8 cellular contexts compared by ENCODE assay signal in genomic region chr6:125154184-125155135, GRCh38. TPM values are rescaled to one million over a fixed set of nuclear protein-coding genes. Genes with fewer than 3 reads are reported as not detected.
DNase-seq lines count a peak whose midpoint lies in the region; ATAC-seq and TF ChIP-seq lines count a peak whose summit lies in the region.

No MANE protein-coding gene starts in this region.

- H2BK5ac ChIP-seq in H9 (ENCODE audit: insufficient read length, low read length): no peak overlapping the region

- no peak overlapping the region for H2BK20ac ChIP-seq in H9 (ENCODE audit: low read depth, low read length, poor library complexity, severe bottlenecking)

- H3K4me1 Mint-ChIP-seq in H9: peaks cover 12 to 21% of the 10 kb centered on the region in 2 experiments
- H3K4me1 Mint-ChIP-seq in memory B cell: peaks cover 4% of the 10 kb centered on the region

- H4K8ac ChIP-seq in H9 (replicated peaks; ENCODE audit: insufficient read length, low read depth, low read length): no peak overlapping the region

- H3K27me3 Mint-ChIP-seq in H9 (ENCODE audit: low read depth): peaks cover 54% of the 10 kb centered on the region
- peaks cover 11% of the 10 kb centered on the region for H3K27me3 Mint-ChIP-seq in memory B cell

- H3K9me3 ChIP-seq in BLaER1 (peaks cover 18% of the 10 kb centered on the region), H9 (ENCODE audit: control insufficient read depth, low read depth, low read length) (no peaks in the 10 kb centered on the region)

- H4K20me1 ChIP-seq in BLaER1 (no peaks in the 10 kb centered on the region), H9 (ENCODE audit: control insufficient read depth, insufficient read depth, insufficient read length) (no peaks in the 10 kb centered on the region)

- peak; percentile 39 for ATAC-seq in SK-N-SH treated with all-trans-retinoic acid at 6 μM for 48 hours
- peak; percentile 49 for ATAC-seq in memory B cell (ENCODE audit: low read depth)
- no peak for ATAC-seq in HG03565 (IDR thresholded peaks at IDR 0.05; ENCODE audit: unreplicated experiment)

- no peak overlapping the region for H4K5ac ChIP-seq in H9 (ENCODE audit: insufficient read length, low read depth, low read length)

- no peaks in the 10 kb centered on the region for H3K79me1 ChIP-seq in H9 (ENCODE audit: insufficient read depth, low read depth, low read length, poor library complexity, severe bottlenecking)

- DNase-seq in H9: peak; percentile 49
- DNase-seq in dorsolateral prefrontal cortex: peak in 2 of 10 donors; percentile 40 to 43
- DNase-seq in memory B cell (ENCODE audit: low spot score in 2 of 2): no peak
- no peak for DNase-seq in activated gamma-delta T cell treated with Interleukin-2 at 50 U/mL for 16 hours

- WGBS in H9 (ENCODE audit: extremely low coverage, insufficient read length, low lambda C conversion rate): no CpG with 5 or more reads among the region's 64 CpGs

- no peak overlapping the region for H3K56ac ChIP-seq in H9 (ENCODE audit: insufficient read length, low read depth, low read length)

- no peak overlapping the region for H3K9ac ChIP-seq in BLaER1
- H3K9ac ChIP-seq in H9 (ENCODE audit: extremely low read depth, insufficient read length, low read length): peak overlapping the region; percentile 60

- no peak overlapping the region for H2BK120ac ChIP-seq in H9 (ENCODE audit: low read depth, low read length, poor library complexity, severe bottlenecking)

- H3K27ac Mint-ChIP-seq in H9 (peak overlapping the region in 1 of 3 experiments; percentile 73; a peak in 2 of 7 replicates), memory B cell (no peak overlapping the region)

- H3T11ph ChIP-seq in H9 (ENCODE audit: low read length): no peak overlapping the region

- no peak overlapping the region for H2BK12ac ChIP-seq in H9 (ENCODE audit: insufficient read length, low read depth, low read length)

- H2AFZ ChIP-seq in H9 (ENCODE audit: low read length): no peak overlapping the region

- H2AK5ac ChIP-seq in H9 (ENCODE audit: insufficient read length, low read length): no peak overlapping the region

- no peak overlapping the region for H3K23ac ChIP-seq in H9 (ENCODE audit: insufficient read length, low read depth, low read length)

- H3K4ac ChIP-seq in H9 (ENCODE audit: low read depth, low read length): no peak overlapping the region

- intact Hi-C loops in dorsolateral prefrontal cortex (cut with DNase I): loop anchor here (5.0 to 10.0 kb wide), 3 partner anchors 148 to 610 kb away; partner anchors contain the start of gene HDDC2 (in 2 of the 2)

- H2BK15ac ChIP-seq in H9 (ENCODE audit: low read depth, low read length): no peak overlapping the region

- peaks cover 7% of the 10 kb centered on the region for H3K23me2 ChIP-seq in H9 (ENCODE audit: insufficient read length, low read depth, low read length, poor library complexity, severe bottlenecking)

- H3K4me2 ChIP-seq in BLaER1 (peak overlapping the region; percentile 52), H9 (ENCODE audit: insufficient read depth, insufficient read length, low read length) (peak overlapping the region; percentile 99)

- H3K27ac ChIP-seq in BLaER1 (no peak overlapping the region), H9 (ENCODE audit: insufficient read length, low read depth, low read length) (no peak overlapping the region), dorsolateral prefrontal cortex (peak overlapping the region in 56 of 59 donors; percentile 13 to 91 (median 78)), temporal lobe (ENCODE audit: low read depth, low read length) (peak overlapping the region; percentile 10)

- H4K91ac ChIP-seq in H9 (ENCODE audit: insufficient read length, low read depth, low read length): no peak overlapping the region

- 0 out of 2 replicates have a peak, but pooled peaks cover 6% of the 10 kb centered on the region for H3K4me1 ChIP-seq in BLaER1
- no peaks in the 10 kb centered on the region for H3K4me1 ChIP-seq in H9 (ENCODE audit: insufficient read depth, low read length)

- H3K4me3 ChIP-seq in BLaER1: peak overlapping the region; percentile 54; the same call in 1 of the 2 replicates
- peak overlapping the region; percentile 53 to 88 (median 73) for H3K4me3 ChIP-seq in dorsolateral prefrontal cortex

- no peaks in the 10 kb centered on the region for H3K36me3 ChIP-seq in BLaER1

- no peaks in the 10 kb centered on the region for H3K36me3 Mint-ChIP-seq in H9 (ENCODE audit: insufficient read depth in 1 of 3, low read depth in 3 of 3)
- no peaks in the 10 kb centered on the region for H3K36me3 Mint-ChIP-seq in memory B cell

- peak overlapping the region; percentile 78 to 93 for H3K4me3 Mint-ChIP-seq in H9
- H3K4me3 Mint-ChIP-seq in memory B cell: peak overlapping the region; percentile 66

- H3K14ac ChIP-seq in H9 (ENCODE audit: insufficient read depth, low read length): peak overlapping the region; percentile 45; the same call in 1 of the 2 replicates

- H3K79me2 ChIP-seq in H9 (ENCODE audit: insufficient read depth, low read length): no peaks in the 10 kb centered on the region

- H3K27me3 ChIP-seq in BLaER1: peaks cover 18% of the 10 kb centered on the region
- no peaks in the 10 kb centered on the region; the same call in 1 of the 2 replicates for H3K27me3 ChIP-seq in H9 (ENCODE audit: insufficient read depth, low read length)
- H3K27me3 ChIP-seq in dorsolateral prefrontal cortex: no peaks in the 10 kb centered on the region

- TF ChIP-seq CTCF in H9 (conservative IDR thresholded peaks at IDR 0.05): peak; percentile 65
- TF ChIP-seq CTCF in dorsolateral prefrontal cortex (IDR thresholded peaks at IDR 0.05 in 54 of 56, conservative IDR thresholded peaks at IDR 0.05 in 2 of 56; ENCODE audit: low read depth in 1 of 56, partially characterized antibody in 56 of 56): peak in 21 of 56 donors; percentile 5 to 48 (median 26)

- H3K9me3 Mint-ChIP-seq in H9 (no peaks in the 10 kb centered on the region), memory B cell (peaks cover 4% of the 10 kb centered on the region)

- no peak overlapping the region for H3K18ac ChIP-seq in H9 (ENCODE audit: insufficient read length, low read depth, low read length)

TF ChIP-seq in SK-N-SH treated with all-trans-retinoic acid at 6 μM for 48 hours, 23 proteins besides CTCF, POLR2A, EP300 and RAD21 (continues in another document):
- TF ChIP-seq CREB5 (CRISPR knock-in tag; IDR thresholded peaks at IDR 0.05; ENCODE audit: low read depth) (no peak), TOX (CRISPR knock-in tag; IDR thresholded peaks at IDR 0.05; ENCODE audit: borderline replicate concordance) (no peak), ZNF70 (CRISPR knock-in tag; IDR thresholded peaks at IDR 0.05) (no peak), PPARA (CRISPR knock-in tag; IDR thresholded peaks at IDR 0.05; ENCODE audit: borderline replicate concordance) (no peak), OSR1 (CRISPR knock-in tag; IDR thresholded peaks at IDR 0.05) (no peak), ARNTL (CRISPR knock-in tag; IDR thresholded peaks at IDR 0.05; ENCODE audit: borderline replicate concordance, low read depth) (no peak), ZC3H10 (CRISPR knock-in tag; IDR thresholded peaks at IDR 0.05) (no peak), CSRNP3 (CRISPR knock-in tag; IDR thresholded peaks at IDR 0.05) (no peak), RARB (CRISPR knock-in tag; IDR thresholded peaks at IDR 0.05) (no peak), TCF4 (CRISPR knock-in tag; IDR thresholded peaks at IDR 0.05; ENCODE audit: borderline replicate concordance) (no peak)

RNA-seq across cellular contexts. Expression of gene TPD52L1, which starts 0.9 kb away (rescaled TPM):
- total RNA-seq in H9 (2021) (6.6 and 6.9 TPM in 2 replicates), dorsolateral prefrontal cortex (100 to 1,000 TPM in 53 of 120 experiments, 10 to 100 TPM in 67; 42.2 to 338 (median 95.8) TPM), temporal lobe (3.4 TPM)

Comparison
In these comparisons a context has a peak if more than half of its experiments do, and no peak if none do; other contexts are left out.
1. H3K27ac ChIP-seq: peak in dorsolateral prefrontal cortex (56 of 59) and temporal lobe (single experiment); none in BLaER1 (single experiment) and H9 (single experiment).